In genomic region chr11:17720796-17721171, GRCh38 we compare ENCODE assay signal across 2 cellular contexts.
TF ChIP-seq lines count a peak whose summit lies in the region.

No MANE protein-coding gene starts in this region.

TF ChIP-seq in HepG2, 621 proteins besides CTCF, POLR2A, EP300 and RAD21:
- no peak for TF ChIP-seq TOE1 (CRISPR knock-in tag; IDR thresholded peaks at IDR 0.05)
- TF ChIP-seq HDAC6 (IDR thresholded peaks at IDR 0.05; ENCODE audit: low read depth, low read length) = no peak
- TF ChIP-seq ARID4A (CRISPR knock-in tag; IDR thresholded peaks at IDR 0.05; ENCODE audit: borderline replicate concordance) = no peak
- no peak for TF ChIP-seq ZNF792 (CRISPR knock-in tag; IDR thresholded peaks at IDR 0.05)
- no peak for TF ChIP-seq ZBTB37 (CRISPR knock-in tag; IDR thresholded peaks at IDR 0.05)
- TF ChIP-seq, protein P1, sequence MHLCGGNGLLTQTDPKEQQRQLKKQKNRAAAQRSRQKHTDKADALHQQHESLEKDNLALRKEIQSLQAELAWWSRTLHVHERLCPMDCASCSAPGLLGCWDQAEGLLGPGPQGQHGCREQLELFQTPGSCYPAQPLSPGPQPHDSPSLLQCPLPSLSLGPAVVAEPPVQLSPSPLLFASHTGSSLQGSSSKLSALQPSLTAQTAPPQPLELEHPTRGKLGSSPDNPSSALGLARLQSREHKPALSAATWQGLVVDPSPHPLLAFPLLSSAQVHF (CRISPR knock-in tag; IDR thresholded peaks at IDR 0.05) = no peak
- no peak for TF ChIP-seq HOXA9 (CRISPR knock-in tag; IDR thresholded peaks at IDR 0.05; ENCODE audit: borderline replicate concordance)

TF ChIP-seq in SK-N-SH treated with all-trans-retinoic acid at 6 μM for 48 hours, 23 proteins besides CTCF, POLR2A, EP300 and RAD21:
- TF ChIP-seq CREB5 (CRISPR knock-in tag; IDR thresholded peaks at IDR 0.05; ENCODE audit: low read depth) = no peak
- TF ChIP-seq ARNTL (CRISPR knock-in tag; IDR thresholded peaks at IDR 0.05; ENCODE audit: borderline replicate concordance, low read depth) = no peak
- no peak for TF ChIP-seq TCF4 (CRISPR knock-in tag; IDR thresholded peaks at IDR 0.05; ENCODE audit: borderline replicate concordance)
- no peak for TF ChIP-seq ZFP30 (CRISPR knock-in tag; IDR thresholded peaks at IDR 0.05)
- TF ChIP-seq ZC3H10 (CRISPR knock-in tag; IDR thresholded peaks at IDR 0.05) = no peak
- TF ChIP-seq GLIS3 (CRISPR knock-in tag; IDR thresholded peaks at IDR 0.05) = no peak
- no peak for TF ChIP-seq PPARA (CRISPR knock-in tag; IDR thresholded peaks at IDR 0.05; ENCODE audit: borderline replicate concordance)
- TF ChIP-seq ZNF70 (CRISPR knock-in tag; IDR thresholded peaks at IDR 0.05) = no peak
- TF ChIP-seq ZFP3 (CRISPR knock-in tag; IDR thresholded peaks at IDR 0.05) = no peak
- TF ChIP-seq ZNF8 (CRISPR knock-in tag; IDR thresholded peaks at IDR 0.05) = no peak
- no peak for TF ChIP-seq CSDC2 (CRISPR knock-in tag; IDR thresholded peaks at IDR 0.05)
- TF ChIP-seq POU6F1 (CRISPR knock-in tag; IDR thresholded peaks at IDR 0.05; ENCODE audit: borderline replicate concordance, low read depth) = no peak
- TF ChIP-seq TOX (CRISPR knock-in tag; IDR thresholded peaks at IDR 0.05; ENCODE audit: borderline replicate concordance) = no peak
- TF ChIP-seq ZNF565 (CRISPR knock-in tag; conservative IDR thresholded peaks at IDR 0.05; ENCODE audit: low read depth) = no peak
- no peak for TF ChIP-seq TSHZ2 (CRISPR knock-in tag; IDR thresholded peaks at IDR 0.05)
- TF ChIP-seq, protein P2, sequence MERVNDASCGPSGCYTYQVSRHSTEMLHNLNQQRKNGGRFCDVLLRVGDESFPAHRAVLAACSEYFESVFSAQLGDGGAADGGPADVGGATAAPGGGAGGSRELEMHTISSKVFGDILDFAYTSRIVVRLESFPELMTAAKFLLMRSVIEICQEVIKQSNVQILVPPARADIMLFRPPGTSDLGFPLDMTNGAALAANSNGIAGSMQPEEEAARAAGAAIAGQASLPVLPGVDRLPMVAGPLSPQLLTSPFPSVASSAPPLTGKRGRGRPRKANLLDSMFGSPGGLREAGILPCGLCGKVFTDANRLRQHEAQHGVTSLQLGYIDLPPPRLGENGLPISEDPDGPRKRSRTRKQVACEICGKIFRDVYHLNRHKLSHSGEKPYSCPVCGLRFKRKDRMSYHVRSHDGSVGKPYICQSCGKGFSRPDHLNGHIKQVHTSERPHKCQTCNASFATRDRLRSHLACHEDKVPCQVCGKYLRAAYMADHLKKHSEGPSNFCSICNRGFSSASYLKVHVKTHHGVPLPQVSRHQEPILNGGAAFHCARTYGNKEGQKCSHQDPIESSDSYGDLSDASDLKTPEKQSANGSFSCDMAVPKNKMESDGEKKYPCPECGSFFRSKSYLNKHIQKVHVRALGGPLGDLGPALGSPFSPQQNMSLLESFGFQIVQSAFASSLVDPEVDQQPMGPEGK (CRISPR knock-in tag; IDR thresholded peaks at IDR 0.05; ENCODE audit: borderline replicate concordance) = no peak
- TF ChIP-seq OSR1 (CRISPR knock-in tag; IDR thresholded peaks at IDR 0.05) = no peak
- TF ChIP-seq, protein P3, sequence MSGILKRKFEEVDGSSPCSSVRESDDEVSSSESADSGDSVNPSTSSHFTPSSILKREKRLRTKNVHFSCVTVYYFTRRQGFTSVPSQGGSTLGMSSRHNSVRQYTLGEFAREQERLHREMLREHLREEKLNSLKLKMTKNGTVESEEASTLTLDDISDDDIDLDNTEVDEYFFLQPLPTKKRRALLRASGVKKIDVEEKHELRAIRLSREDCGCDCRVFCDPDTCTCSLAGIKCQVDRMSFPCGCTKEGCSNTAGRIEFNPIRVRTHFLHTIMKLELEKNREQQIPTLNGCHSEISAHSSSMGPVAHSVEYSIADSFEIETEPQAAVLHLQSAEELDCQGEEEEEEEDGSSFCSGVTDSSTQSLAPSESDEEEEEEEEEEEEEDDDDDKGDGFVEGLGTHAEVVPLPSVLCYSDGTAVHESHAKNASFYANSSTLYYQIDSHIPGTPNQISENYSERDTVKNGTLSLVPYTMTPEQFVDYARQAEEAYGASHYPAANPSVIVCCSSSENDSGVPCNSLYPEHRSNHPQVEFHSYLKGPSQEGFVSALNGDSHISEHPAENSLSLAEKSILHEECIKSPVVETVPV (CRISPR knock-in tag; IDR thresholded peaks at IDR 0.05) = no peak
- TF ChIP-seq BACH2 (CRISPR knock-in tag; IDR thresholded peaks at IDR 0.05; ENCODE audit: borderline replicate concordance) = no peak
